In the genomic region with DNA sequence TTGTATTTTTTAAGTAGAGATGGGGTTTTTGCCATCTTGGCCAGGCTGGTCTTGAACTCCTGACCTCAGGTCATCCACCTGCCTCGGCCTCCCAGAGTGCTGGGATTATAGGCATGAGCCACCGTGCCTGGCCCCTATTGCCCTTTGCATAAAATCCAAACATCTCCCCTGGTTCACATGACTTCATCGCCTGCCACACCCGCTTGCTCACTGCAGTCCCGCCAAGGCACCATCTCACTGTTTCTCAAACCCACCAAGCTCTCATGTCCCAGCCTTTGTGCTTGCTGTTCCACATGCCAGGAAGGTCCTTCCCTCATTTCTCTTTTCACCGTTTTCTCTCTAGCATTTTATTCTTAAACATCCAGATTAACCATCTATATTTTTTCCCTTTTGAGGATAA, we compare ENCODE assay signal across 14 cellular contexts. TPM values are rescaled to one million over a fixed set of nuclear protein-coding genes. Genes with fewer than 3 reads are reported as not detected.
DNase-seq lines count a peak whose midpoint lies in the region; ATAC-seq, FAIRE-seq and TF ChIP-seq lines count a peak whose summit lies in the region.
"Had no signal": no experiment of that assay in that cellular context is flagged by ENCODE, and none has a peak within 500 bp of the region (broad histone marks: within the 10 kb centered on the region; RNA-seq: fewer than 3 reads in every experiment).

No MANE protein-coding gene starts in this region.

- H3K4me1 Mint-ChIP-seq in activated T-helper 17 cell treated with anti-CD3 and anti-CD28 coated beads, Interleukin-2, amount 50 U/mL, for 72 hours: peaks cover 35% of the 10 kb centered on the region
- peaks cover 17% of the 10 kb centered on the region for H3K4me1 Mint-ChIP-seq in glutamatergic neuron (ENCODE audit: low read depth, unreplicated experiment)

- TF ChIP-seq CTCF in glutamatergic neuron (IDR thresholded peaks at IDR 0.05; ENCODE audit: partially characterized antibody, unreplicated experiment) (no peak), tibial artery (IDR thresholded peaks at IDR 0.05) (no peak)

- peaks cover 93% of the 10 kb centered on the region for H3K36me3 Mint-ChIP-seq in activated T-helper 17 cell treated with anti-CD3 and anti-CD28 coated beads, Interleukin-2, amount 50 U/mL, for 72 hours (ENCODE audit: low read depth)
- H3K36me3 Mint-ChIP-seq in glutamatergic neuron (ENCODE audit: unreplicated experiment): no peaks in the 10 kb centered on the region
- H3K36me3 Mint-ChIP-seq: mesothelial cell of epicardium had no signal

- FAIRE-seq in H54 (lab: Jason Lieb, UNC): peak; percentile 30

- H3K9me3 Mint-ChIP-seq in activated T-helper 17 cell treated with anti-CD3 and anti-CD28 coated beads, Interleukin-2, amount 50 U/mL, for 72 hours: no peaks in the 10 kb centered on the region
- H3K9me3 Mint-ChIP-seq in glutamatergic neuron (ENCODE audit: unreplicated experiment): peaks cover 28% of the 10 kb centered on the region
- H3K9me3 Mint-ChIP-seq: CD14-positive monocyte, H9, mesothelial cell of epicardium had no signal

- ATAC-seq in activated T-helper 17 cell treated with anti-CD3 and anti-CD28 coated beads, Interleukin-2, amount 50 U/mL, for 72 hours (replicated peaks): no peak
- ATAC-seq in HG02852 (IDR thresholded peaks at IDR 0.05; ENCODE audit: unreplicated experiment): no peak
- ATAC-seq: upper lobe of right lung had no signal

- intact Hi-C loops in tibial artery (cut with DNase I; ENCODE audit: low total_unique reads): no loop called here

- DNase-seq in H54 (ENCODE audit: insufficient read length, low spot score) (no peak), glutamatergic neuron (no peak), SHP77 treated with DMSO at 0.1 percent for 48 hours (lab: John Stamatoyannopoulos, UW) (no peak), retina (no peak), tibial artery (no peak)
- DNase-seq: H9, KG1, upper lobe of right lung had no signal

- H3K27ac ChIP-seq in ACC112 (ENCODE audit: low read depth, low read length) (peak overlapping the region; percentile 61), tibial artery (no peak overlapping the region)
- H3K27ac ChIP-seq: upper lobe of right lung had no signal

- no peaks in the 10 kb centered on the region for H3K27me3 Mint-ChIP-seq in activated T-helper 17 cell treated with anti-CD3 and anti-CD28 coated beads, Interleukin-2, amount 50 U/mL, for 72 hours
- H3K27me3 Mint-ChIP-seq in glutamatergic neuron (ENCODE audit: unreplicated experiment): peaks cover 27% of the 10 kb centered on the region

- peak overlapping the region; percentile 74 for H3K4me3 Mint-ChIP-seq in activated T-helper 17 cell treated with anti-CD3 and anti-CD28 coated beads, Interleukin-2, amount 50 U/mL, for 72 hours
- peak overlapping the region; percentile 53 for H3K4me3 Mint-ChIP-seq in glutamatergic neuron (ENCODE audit: unreplicated experiment)
- H3K4me3 Mint-ChIP-seq: CD14-positive monocyte, H9, mesothelial cell of epicardium had no signal

- H2AFZ ChIP-seq in ACC112 (ENCODE audit: low read length, unreplicated experiment): no peak overlapping the region

- H3K27me3 ChIP-seq in ACC112 (ENCODE audit: insufficient read depth, low read length) (no peaks in the 10 kb centered on the region), tibial artery (no peaks in the 10 kb centered on the region)
- H3K27me3 ChIP-seq: adrenal gland, upper lobe of right lung had no signal

- no peaks in the 10 kb centered on the region for H3K9me3 ChIP-seq in tibial artery
- H3K9me3 ChIP-seq: adrenal gland, upper lobe of right lung had no signal

- peak overlapping the region; percentile 79 for H3K27ac Mint-ChIP-seq in activated T-helper 17 cell treated with anti-CD3 and anti-CD28 coated beads, Interleukin-2, amount 50 U/mL, for 72 hours
- peak overlapping the region; percentile 49 for H3K27ac Mint-ChIP-seq in glutamatergic neuron (ENCODE audit: unreplicated experiment)
- H3K27ac Mint-ChIP-seq: H9, mesothelial cell of epicardium had no signal

- H3K4me1 ChIP-seq in ACC112 (ENCODE audit: control insufficient read depth, insufficient read depth, low read length, unreplicated experiment): peaks cover 37% of the 10 kb centered on the region
- H3K4me1 ChIP-seq in tibial artery: peaks cover 0 to 13% (median 11%) of the 10 kb centered on the region in 4 donors

- H3K4me3 ChIP-seq in ACC112 (ENCODE audit: low read depth, low read length) (no peak overlapping the region), tibial artery (no peak overlapping the region)
- H3K4me3 ChIP-seq: adrenal gland, upper lobe of right lung had no signal

- TF ChIP-seq POLR2A in H54 (IDR thresholded peaks at IDR 0.05; ENCODE audit: low read depth, low read length): no peak

- H3K36me3 ChIP-seq in ACC112 (ENCODE audit: insufficient read depth, low read length): no peaks in the 10 kb centered on the region
- H3K36me3 ChIP-seq in tibial artery: peaks cover 0 to 26% (median 0%) of the 10 kb centered on the region in 3 donors
- H3K36me3 ChIP-seq: adrenal gland, upper lobe of right lung had no signal

- no peaks in the 10 kb centered on the region for H3K79me2 ChIP-seq in ACC112 (ENCODE audit: control insufficient read depth, insufficient read depth, low read length, unreplicated experiment)

RNA-seq across cellular contexts. Expression of a gene that starts 9.7 kb away (rescaled TPM):
- 100 to 1,000 TPM; 103 to 123 TPM for total RNA-seq in activated T-helper 17 cell treated with anti-CD3 and anti-CD28 coated beads, Interleukin-2, amount 50 U/mL, for 72 hours
- 31.1 TPM for total RNA-seq in glutamatergic neuron (ENCODE audit: unreplicated experiment)

RNA-seq across cellular contexts. Expression of a gene that starts 20.0 kb away (rescaled TPM):
- 10 to 100 TPM; 14.7 to 23.4 TPM for total RNA-seq in activated T-helper 17 cell treated with anti-CD3 and anti-CD28 coated beads, Interleukin-2, amount 50 U/mL, for 72 hours
- total RNA-seq in glutamatergic neuron (ENCODE audit: unreplicated experiment): 35.0 TPM
